Comparison of ENCODE assay signal across 8 cellular contexts in genomic region chr19:13093407-13094284, GRCh38. TPM values are rescaled to one million over a fixed set of nuclear protein-coding genes. Genes with fewer than 3 reads are reported as not detected.
DNase-seq lines count a peak whose midpoint lies in the region; ATAC-seq lines count a peak whose summit lies in the region.

No MANE protein-coding gene starts in this region.

- peaks cover 21% of the 10 kb centered on the region for H3K79me2 ChIP-seq in GM23248 (ENCODE audit: insufficient read depth)

- ATAC-seq in HG03521 (IDR thresholded peaks at IDR 0.05; ENCODE audit: unreplicated experiment) = no peak

- WGBS in GM23248 (ENCODE audit: low coverage in 1 of 2, low lambda C conversion rate in 2 of 2, missing lambda C conversion rate in 2 of 2), 2 experiments = 28 to 30% methylated on average over 12 of the region's 12 CpGs

- H2AFZ ChIP-seq in GM23248 = no peak overlapping the region

- H3K27ac ChIP-seq in GM23248 = peak overlapping the region; percentile 78

- H3K9ac ChIP-seq in GM23248 = peak overlapping the region; percentile 7; the same call in 1 of the 2 replicates

- H3K4me3 ChIP-seq in GM23248 = no peak overlapping the region

- H3K4me2 ChIP-seq in GM23248 (ENCODE audit: unreplicated experiment) = no peak overlapping the region

- H3K36me3 ChIP-seq in GM23248 (ENCODE audit: low read depth) = peaks cover 3% of the 10 kb centered on the region; the same call in 1 of the 2 replicates

- peaks cover 27% of the 10 kb centered on the region for H3K4me1 ChIP-seq in GM23248 (ENCODE audit: insufficient read depth)

- peaks cover 23% of the 10 kb centered on the region for H3F3A ChIP-seq in GM23248 (ENCODE audit: insufficient read depth)

- H3K27me3 ChIP-seq in GM23248 (replicated peaks; ENCODE audit: insufficient read depth) = no peaks in the 10 kb centered on the region

- no peaks in the 10 kb centered on the region for H4K20me1 ChIP-seq in GM23248 (ENCODE audit: insufficient read depth)

- in situ Hi-C loops in GM23248 (cut with MboI) = loop anchor here (10.0 kb wide), 1 partner anchor 109 kb away; no protein-coding TSS in a partner anchor

- DNase-seq in AML-193 (lab: John Stamatoyannopoulos, UW) = peak; percentile 75 to 81
- peak; percentile 83 for DNase-seq in GM23248
- peak; percentile 78 for DNase-seq in NCI-H2196 treated with DMSO at 0.1 percent for 48 hours (lab: John Stamatoyannopoulos, UW; ENCODE audit: unreplicated experiment)
- DNase-seq in activated CD4-positive, CD25-positive, alpha-beta regulatory T cell (lab: John Stamatoyannopoulos, UW) = peak; percentile 51 to 68 (median 66)
- peak; percentile 73 for DNase-seq in central memory CD4-positive, alpha-beta T cell
- DNase-seq in kidney tubule cell (ENCODE audit: low spot score) = peak; percentile 80
- DNase-seq in stimulated activated CD4-positive, alpha-beta T cell treated with anti-CD3 and anti-CD28 coated beads, Interleukin-15, amount 100 ng/mL, for 48 hours (ENCODE audit: low read depth in 2 of 2) = peak; percentile 65 to 72

- no peaks in the 10 kb centered on the region for H3K9me3 ChIP-seq in GM23248 (ENCODE audit: low read depth)

- no peaks in the 10 kb centered on the region for H3K9me2 ChIP-seq in GM23248 (ENCODE audit: insufficient read depth)

RNA-seq across cellular contexts. Expression of gene LYL1, which starts 9.0 kb away (rescaled TPM):
- total RNA-seq in GM23248 (2014; rRNA removed; shearing (Covaris generic)) = not detected in 2 replicates
- polyA plus RNA-seq in GM23248 (2016; fragmentation: Nextera tagmentation; extraction: Ambion mirVana) = 0.18 TPM in 1 of 2 replicates, not detected in the other

RNA-seq across cellular contexts. Expression of gene TRMT1, which starts 22.9 kb away (rescaled TPM):
- 30.4 and 33.0 TPM in 2 replicates for total RNA-seq in GM23248 (2014; rRNA removed; shearing (Covaris generic))
- 27.0 and 31.8 TPM in 2 replicates for polyA plus RNA-seq in GM23248 (2016; fragmentation: Nextera tagmentation; extraction: Ambion mirVana)

RNA-seq across cellular contexts. Expression of gene NACC1, which starts 24.4 kb away (rescaled TPM):
- 104 and 105 TPM in 2 replicates for total RNA-seq in GM23248 (2014; rRNA removed; shearing (Covaris generic))
- 1.4 and 2.6 TPM in 2 replicates for polyA plus RNA-seq in GM23248 (2016; fragmentation: Nextera tagmentation; extraction: Ambion mirVana)

RNA-seq across cellular contexts. Expression of gene STX10, which starts 56.5 kb away (rescaled TPM):
- 56.4 and 80.5 TPM in 2 replicates for total RNA-seq in GM23248 (2014; rRNA removed; shearing (Covaris generic))
- polyA plus RNA-seq in GM23248 (2016; fragmentation: Nextera tagmentation; extraction: Ambion mirVana) = 55.6 and 62.4 TPM in 2 replicates

RNA-seq across cellular contexts. Expression of gene IER2, which starts 56.6 kb away (rescaled TPM):
- 27.8 and 30.4 TPM in 2 replicates for total RNA-seq in GM23248 (2014; rRNA removed; shearing (Covaris generic))
- polyA plus RNA-seq in GM23248 (2016; fragmentation: Nextera tagmentation; extraction: Ambion mirVana) = 84.0 and 88.6 TPM in 2 replicates
